ENCODE assay signal across 1 cellular context in genomic region chr12:124085419-124085818, GRCh38.
TF ChIP-seq lines count a peak whose summit lies in the region.

No MANE protein-coding gene starts in this region.

TF ChIP-seq in GM23338, 12 proteins besides CTCF, POLR2A, EP300 and RAD21 (continued from another document):
- TF ChIP-seq EZH2 (IDR thresholded peaks at IDR 0.05; ENCODE audit: low read depth, unreplicated experiment), result no peak
- no peak for TF ChIP-seq REST (IDR thresholded peaks at IDR 0.05; ENCODE audit: unreplicated experiment)
